ENCODE assay signal across 1 cellular context in genomic region chr3:72427575-72427974, GRCh38.
TF ChIP-seq lines count a peak whose summit lies in the region.

No MANE protein-coding gene starts in this region.

TF ChIP-seq in GM12878, 131 proteins besides CTCF, POLR2A, EP300 and RAD21 (continued from another document):
- TF ChIP-seq RUNX3 (IDR thresholded peaks at IDR 0.05; ENCODE audit: low read length) (no peak), REST (IDR thresholded peaks at IDR 0.05; ENCODE audit: low read depth, low read length) (no peak), TCF7 (IDR thresholded peaks at IDR 0.05; ENCODE audit: borderline replicate concordance) (no peak), HCFC1 (IDR thresholded peaks at IDR 0.05; ENCODE audit: low read length) (no peak)
